Comparison of ENCODE assay signal across 30 cellular contexts in the genomic region with DNA sequence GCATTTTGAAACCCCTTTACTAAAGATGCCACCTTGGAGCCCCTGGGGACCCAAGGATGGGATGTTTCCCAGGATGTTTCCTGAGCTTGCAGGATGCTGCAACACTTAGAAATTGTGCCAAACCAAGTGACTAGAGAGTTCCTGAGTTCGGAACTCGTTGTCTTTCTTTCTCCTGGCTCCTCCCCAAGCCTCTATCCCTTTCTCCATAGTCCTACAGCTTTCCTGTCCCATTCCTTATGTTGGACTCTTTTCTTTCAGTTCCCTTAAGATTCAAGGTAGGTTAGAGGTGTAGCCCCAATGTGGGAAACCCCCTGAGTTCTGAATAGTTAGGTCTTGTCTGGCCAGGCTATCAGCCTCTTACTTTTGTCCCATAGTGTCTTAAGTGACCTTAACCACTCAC. TPM values are rescaled to one million over a fixed set of nuclear protein-coding genes. Genes with fewer than 3 reads are reported as not detected.
DNase-seq lines count a peak whose midpoint lies in the region; ATAC-seq and TF ChIP-seq lines count a peak whose summit lies in the region.
"Had no signal": no experiment of that assay in that cellular context is flagged by ENCODE, and none has a peak within 500 bp of the region (broad histone marks: within the 10 kb centered on the region; RNA-seq: fewer than 3 reads in every experiment).

No MANE protein-coding gene starts in this region.

- no peak overlapping the region for H3K4me3 ChIP-seq in osteoblast (ENCODE audit: insufficient read depth, low read length)
- H3K4me3 ChIP-seq: heart right ventricle, transverse colon had no signal

- peak overlapping the region; percentile 46 to 90 for H3K4me3 Mint-ChIP-seq in activated T-cell treated with anti-CD3 and anti-CD28 coated beads, Interleukin-2, amount 50 U/mL, for 72 hours
- H3K4me3 Mint-ChIP-seq in T-helper 17 cell (peak overlapping the region; percentile 1), glutamatergic neuron (ENCODE audit: unreplicated experiment) (peak overlapping the region; percentile 73)

- H3K9me3 ChIP-seq in T-helper 17 cell (ENCODE audit: control insufficient read depth, low read length, poor library complexity, severe bottlenecking) (no peaks in the 10 kb centered on the region), osteoblast (ENCODE audit: low read depth, low read length) (no peaks in the 10 kb centered on the region)
- H3K9me3 ChIP-seq: ascending aorta, heart right ventricle, SK-N-SH, transverse colon had no signal

- ATAC-seq in activated T-cell treated with anti-CD3 and anti-CD28 coated beads, Interleukin-2, amount 50 U/mL, for 72 hours (replicated peaks in 1 of 2) = no peak
- ATAC-seq in T-helper 17 cell = no peak
- ATAC-seq in GM21619 (IDR thresholded peaks at IDR 0.05; ENCODE audit: unreplicated experiment) = no peak
- no peak for ATAC-seq in HG02610 (IDR thresholded peaks at IDR 0.05; ENCODE audit: unreplicated experiment)
- ATAC-seq: esophagus mucosa, HCT116, heart right ventricle had no signal

- H3K9me3 Mint-ChIP-seq in activated T-cell treated with anti-CD3 and anti-CD28 coated beads, Interleukin-2, amount 50 U/mL, for 72 hours = no peaks in the 10 kb centered on the region
- peaks cover 25% of the 10 kb centered on the region for H3K9me3 Mint-ChIP-seq in glutamatergic neuron (ENCODE audit: unreplicated experiment)
- H3K9me3 Mint-ChIP-seq: activated naive CD8-positive, alpha-beta T cell treated with anti-CD3 and anti-CD28 coated beads for 36 hours had no signal

- no peak overlapping the region for H3K27ac ChIP-seq in osteoblast (ENCODE audit: low read depth, low read length)
- H3K27ac ChIP-seq: ascending aorta, heart right ventricle, KMS-11, transverse colon had no signal

- H3K4me2 ChIP-seq in osteoblast (ENCODE audit: insufficient read depth, low read length) = no peak overlapping the region

- peaks cover 13% of the 10 kb centered on the region for H3K27me3 Mint-ChIP-seq in activated T-cell treated with anti-CD3 and anti-CD28 coated beads, Interleukin-2, amount 50 U/mL, for 72 hours (ENCODE audit: low read depth)
- peaks cover 4% of the 10 kb centered on the region for H3K27me3 Mint-ChIP-seq in T-helper 17 cell
- H3K27me3 Mint-ChIP-seq in glutamatergic neuron (ENCODE audit: unreplicated experiment) = peaks cover 26% of the 10 kb centered on the region

- TF ChIP-seq CTCF in glutamatergic neuron (IDR thresholded peaks at IDR 0.05; ENCODE audit: partially characterized antibody, unreplicated experiment) (no peak), osteoblast (IDR thresholded peaks at IDR 0.05; ENCODE audit: extremely low read depth, low read depth, low read length) (no peak)

- peaks cover 31% of the 10 kb centered on the region for H3K27me3 ChIP-seq in osteoblast (ENCODE audit: insufficient read depth, low read length)
- H3K27me3 ChIP-seq: ascending aorta had no signal

- no peak overlapping the region for H2AFZ ChIP-seq in osteoblast (ENCODE audit: low read length)

- peak overlapping the region; percentile 36 for H3K27ac Mint-ChIP-seq in activated T-cell treated with anti-CD3 and anti-CD28 coated beads, Interleukin-2, amount 50 U/mL, for 72 hours
- no peak overlapping the region for H3K27ac Mint-ChIP-seq in T-helper 17 cell
- no peak overlapping the region for H3K27ac Mint-ChIP-seq in glutamatergic neuron (ENCODE audit: unreplicated experiment)
- H3K27ac Mint-ChIP-seq: activated naive CD8-positive, alpha-beta T cell treated with anti-CD3 and anti-CD28 coated beads for 36 hours had no signal

- no peak for DNase-seq in activated T-cell treated with anti-CD3 and anti-CD28 coated beads, Interleukin-2, amount 50 U/mL, for 72 hours
- no peak for DNase-seq in activated T-cell treated with anti-CD3 and anti-CD28 coated beads, Interleukin-2, amount 50 U/mL, for 1 hour
- DNase-seq in T-helper 17 cell = no peak
- DNase-seq in glutamatergic neuron = no peak
- peak; percentile 26 for DNase-seq in osteoblast (ENCODE audit: insufficient read length, low spot score, missing footprints)
- DNase-seq in NCI-H748 (lab: John Stamatoyannopoulos, UW; ENCODE audit: unreplicated experiment) = no peak
- DNase-seq: activated CD4-positive, alpha-beta T cell treated with anti-CD3 and anti-CD28 coated beads, Interleukin-2, amount 50 U/mL, for 4 hours; activated naive CD8-positive, alpha-beta T cell treated with anti-CD3 and anti-CD28 coated beads for 36 hours; AML-193; caudate nucleus; cortex of kidney; DMS79 treated with DMSO at 0.1 percent for 48 hours; foreskin fibroblast; GF-D8; heart right ventricle; NCI-H1417 treated with DMSO at 0.1 percent for 48 hours; NCI-H2081 treated with DMSO at 0.1 percent for 48 hours; retina; SK-N-SH; small intestine; stimulated activated CD4-positive, alpha-beta T cell treated with anti-CD3 and anti-CD28 coated beads, Interleukin-1b, Interleukin-23, amount 100 ng/mL, for 48 hours; stimulated activated CD8-positive, alpha-beta memory T cell treated with anti-CD3 and anti-CD28 coated beads, Interleukin-4, amount 100 ng/mL, for 48 hours; T-helper 9 cell; transverse colon had no signal

- peaks cover 25% of the 10 kb centered on the region for H3K4me1 ChIP-seq in osteoblast (ENCODE audit: insufficient read depth, low read length)

- H3K79me2 ChIP-seq in osteoblast (ENCODE audit: insufficient read depth, low read length) = peaks cover 31% of the 10 kb centered on the region

- H3K4me1 Mint-ChIP-seq in activated T-cell treated with anti-CD3 and anti-CD28 coated beads, Interleukin-2, amount 50 U/mL, for 72 hours (ENCODE audit: low read depth) = peaks cover 63% of the 10 kb centered on the region
- peaks cover 40% of the 10 kb centered on the region for H3K4me1 Mint-ChIP-seq in T-helper 17 cell
- H3K4me1 Mint-ChIP-seq in glutamatergic neuron (ENCODE audit: low read depth, unreplicated experiment) = peaks cover 42% of the 10 kb centered on the region

- peaks cover 4% of the 10 kb centered on the region in 2 donors for H3K36me3 Mint-ChIP-seq in activated T-cell treated with anti-CD3 and anti-CD28 coated beads, Interleukin-2, amount 50 U/mL, for 72 hours (ENCODE audit: insufficient read depth in 2 of 2)
- H3K36me3 Mint-ChIP-seq in T-helper 17 cell (ENCODE audit: low read depth) = no peaks in the 10 kb centered on the region
- peaks cover 4% of the 10 kb centered on the region for H3K36me3 Mint-ChIP-seq in glutamatergic neuron (ENCODE audit: unreplicated experiment)

- no peaks in the 10 kb centered on the region for H3K36me3 ChIP-seq in osteoblast (ENCODE audit: insufficient read depth, low read length)
- H3K36me3 ChIP-seq: ascending aorta, heart right ventricle, transverse colon had no signal

- H4K20me1 ChIP-seq in osteoblast (ENCODE audit: insufficient read depth, low read length) = peaks cover 19% of the 10 kb centered on the region

RNA-seq across cellular contexts. Expression of gene KIF5A, which starts 1.4 kb away (rescaled TPM):
- 1 to 10 TPM; 3.2 to 5.9 TPM for total RNA-seq in activated T-cell treated with anti-CD3 and anti-CD28 coated beads, Interleukin-2, amount 50 U/mL, for 72 hours
- under 1 TPM; 0.35 to 0.63 TPM for total RNA-seq in T-helper 17 cell
- 314 TPM for total RNA-seq in glutamatergic neuron (ENCODE audit: unreplicated experiment)
- 0.29 and 0.36 TPM in 2 replicates for total RNA-seq in osteoblast
- total RNA-seq: ascending aorta had no signal

RNA-seq across cellular contexts. Expression of gene DCTN2, which starts 1.5 kb away (rescaled TPM):
- 10 to 100 TPM; 94.9 to 99.0 TPM for total RNA-seq in activated T-cell treated with anti-CD3 and anti-CD28 coated beads, Interleukin-2, amount 50 U/mL, for 72 hours
- total RNA-seq in T-helper 17 cell (10 to 100 TPM; 63.9 to 78.8 TPM), glutamatergic neuron (ENCODE audit: unreplicated experiment) (484 TPM), osteoblast (123 and 129 TPM in 2 replicates)

RNA-seq across cellular contexts. Expression of gene MBD6, which starts 25.9 kb away (rescaled TPM):
- 100 to 1,000 TPM; 131 to 148 TPM for total RNA-seq in activated T-cell treated with anti-CD3 and anti-CD28 coated beads, Interleukin-2, amount 50 U/mL, for 72 hours
- 10 to 100 TPM; 82.4 to 93.5 TPM for total RNA-seq in T-helper 17 cell
- 108 TPM for total RNA-seq in glutamatergic neuron (ENCODE audit: unreplicated experiment)
- 5.0 and 5.8 TPM in 2 replicates for total RNA-seq in osteoblast

RNA-seq across cellular contexts. Expression of gene DDIT3, which starts 28.2 kb away (rescaled TPM):
- 10 to 100 TPM; 64.6 to 71.7 TPM for total RNA-seq in activated T-cell treated with anti-CD3 and anti-CD28 coated beads, Interleukin-2, amount 50 U/mL, for 72 hours
- total RNA-seq in T-helper 17 cell = 100 to 1,000 TPM; 115 to 145 TPM
- 70.9 TPM for total RNA-seq in glutamatergic neuron (ENCODE audit: unreplicated experiment)
- 118 and 136 TPM in 2 replicates for total RNA-seq in osteoblast

RNA-seq across cellular contexts. Expression of gene PIP4K2C, which starts 42.5 kb away (rescaled TPM):
- 10 to 100 TPM; 21.3 to 23.1 TPM for total RNA-seq in activated T-cell treated with anti-CD3 and anti-CD28 coated beads, Interleukin-2, amount 50 U/mL, for 72 hours
- total RNA-seq in T-helper 17 cell = 10 to 100 TPM; 28.9 to 32.2 TPM
- total RNA-seq in glutamatergic neuron (ENCODE audit: unreplicated experiment) = 27.5 TPM
- total RNA-seq in osteoblast = 32.4 and 36.6 TPM in 2 replicates

Comparison
In these comparisons a context has a peak if more than half of its experiments do, and no peak if none do; other contexts are left out.
1. H3K4me3 Mint-ChIP-seq: peak in every context shown above with its lines; median percentile 73 in glutamatergic neuron; 68 in activated T-cell treated with anti-CD3 and anti-CD28 coated beads, Interleukin-2, amount 50 U/mL, for 72 hours; 1 in T-helper 17 cell.
2. RNA of gene KIF5A, which starts 1.4 kb away (total RNA-seq): 314 TPM in glutamatergic neuron (single experiment); 3.2 to 5.9 TPM in activated T-cell treated with anti-CD3 and anti-CD28 coated beads, Interleukin-2, amount 50 U/mL, for 72 hours, 0.35 to 0.63 TPM in T-helper 17 cell and 0.29 to 0.36 TPM in osteoblast; every median in the first group is over 10 times any median in the second.
3. RNA of gene MBD6, which starts 25.9 kb away (total RNA-seq): 131 to 148 TPM in activated T-cell treated with anti-CD3 and anti-CD28 coated beads, Interleukin-2, amount 50 U/mL, for 72 hours, 108 TPM in glutamatergic neuron (single experiment) and 82.4 to 93.5 TPM in T-helper 17 cell; 5.0 to 5.8 TPM in osteoblast; every median in the first group is over 10 times any median in the second.